1 cellular context compared by ENCODE assay signal in genomic region chr3:183109847-183110246, GRCh38. TPM values are rescaled to one million over a fixed set of nuclear protein-coding genes. Genes with fewer than 3 reads are reported as not detected.
"Had no signal": no experiment of that assay in that cellular context is flagged by ENCODE, and none has a peak within 500 bp of the region (broad histone marks: within the 10 kb centered on the region; RNA-seq: fewer than 3 reads in every experiment).

No MANE protein-coding gene starts in this region.

RNA-seq across cellular contexts. Expression of gene LAMP3, which starts 52.7 kb away (rescaled TPM):
- total RNA-seq: G401 had no signal
